In genomic region chr17:3968017-3968416, GRCh38 we compare ENCODE assay signal across 24 cellular contexts. TPM values are rescaled to one million over a fixed set of nuclear protein-coding genes. Genes with fewer than 3 reads are reported as not detected.
"Had no signal": no experiment of that assay in that cellular context is flagged by ENCODE, and none has a peak within 500 bp of the region (broad histone marks: within the 10 kb centered on the region; RNA-seq: fewer than 3 reads in every experiment).

No MANE protein-coding gene starts in this region.

- H3K27me3 Mint-ChIP-seq: stimulated activated naive CD8-positive, alpha-beta T cell treated with anti-CD3 and anti-CD28 coated beads, Interleukin-15, amount 100 ng/mL, for 72 hours had no signal

- H3K9me3 Mint-ChIP-seq: activated naive CD4-positive, alpha-beta T cell treated with anti-CD3 and anti-CD28 coated beads, Interleukin-2, amount 50 U/mL, for 72 hours; stimulated activated naive CD8-positive, alpha-beta T cell treated with anti-CD3 and anti-CD28 coated beads, Interleukin-15, amount 100 ng/mL, for 72 hours had no signal

- H3K4me3 Mint-ChIP-seq: activated CD8-positive, alpha-beta memory T cell treated with anti-CD3 and anti-CD28 coated beads, Interleukin-2, amount 10 ng/mL, durations not matched to agents 7 days and 5 days; brain; stimulated activated naive CD8-positive, alpha-beta T cell treated with anti-CD3 and anti-CD28 coated beads, Interleukin-15, amount 100 ng/mL, for 72 hours had no signal

- H3K27ac Mint-ChIP-seq: activated CD8-positive, alpha-beta memory T cell treated with anti-CD3 and anti-CD28 coated beads, Interleukin-2, amount 10 ng/mL, durations not matched to agents 7 days and 5 days; stimulated activated naive CD8-positive, alpha-beta T cell treated with anti-CD3 and anti-CD28 coated beads, Interleukin-15, amount 100 ng/mL, for 72 hours had no signal

- H3K4me3 ChIP-seq: coronary artery, esophagus muscularis mucosa, ovary, right lobe of liver, smooth muscle cell, testis had no signal

- H3K9me3 ChIP-seq: esophagus muscularis mucosa, ovary, right lobe of liver, testis had no signal

- H3K4me2 ChIP-seq: smooth muscle cell had no signal

- H3K36me3 ChIP-seq: esophagus muscularis mucosa, ovary, right lobe of liver had no signal

- DNase-seq: activated CD4-positive, alpha-beta T cell treated with anti-CD3 and anti-CD28 coated beads for 1 hour; activated CD4-positive, alpha-beta T cell treated with anti-CD3 and anti-CD28 coated beads, Interleukin-2, amount 50 U/mL, for 4 hours; activated CD8-positive, alpha-beta memory T cell treated with anti-CD3 and anti-CD28 coated beads, Interleukin-2, amount 10 ng/mL, durations not matched to agents 7 days and 5 days; activated gamma-delta T cell; activated T-cell treated with anti-CD3 and anti-CD28 coated beads, Interleukin-2, amount 50 U/mL, for 48 hours; amygdala; central memory CD4-positive, alpha-beta T cell; kidney glomerular epithelial cell; left ventricle myocardium superior; mesendoderm; ovary; right lobe of liver; stimulated activated CD4-positive, alpha-beta T cell treated with anti-CD3 and anti-CD28 coated beads, Interleukin-4, amount 100 ng/mL, for 4 hours; stimulated activated CD8-positive, alpha-beta memory T cell treated with anti-CD3 and anti-CD28 coated beads, Interleukin-4, amount 100 ng/mL, for 48 hours; stimulated activated naive CD8-positive, alpha-beta T cell treated with anti-CD3 and anti-CD28 coated beads, Interleukin-15, amount 100 ng/mL, for 72 hours; T1000; testis had no signal

- H3K27ac ChIP-seq: coronary artery, esophagus muscularis mucosa, ovary, right lobe of liver, testis had no signal

- ATAC-seq: activated CD8-positive, alpha-beta memory T cell treated with anti-CD3 and anti-CD28 coated beads, Interleukin-2, amount 10 ng/mL, durations not matched to agents 7 days and 5 days; activated naive CD4-positive, alpha-beta T cell treated with anti-CD3 and anti-CD28 coated beads, Interleukin-2, amount 50 U/mL, for 72 hours; left ventricle myocardium superior; right lobe of liver; stimulated activated naive CD8-positive, alpha-beta T cell treated with anti-CD3 and anti-CD28 coated beads, Interleukin-15, amount 100 ng/mL, for 72 hours had no signal

- H3K4me1 Mint-ChIP-seq: brain had no signal

- H3K27me3 ChIP-seq: ovary, right lobe of liver, testis had no signal

- H3K36me3 Mint-ChIP-seq: brain had no signal

RNA-seq across cellular contexts. Expression of gene ATP2A3, which starts 3.8 kb away (rescaled TPM):
- polyA plus RNA-seq: neural cell had no signal

RNA-seq across cellular contexts. Expression of gene P2RX1, which starts 51.8 kb away (rescaled TPM):
- total RNA-seq: pulmonary artery endothelial cell had no signal
- polyA plus RNA-seq: neural cell had no signal
